ENCODE assay signal across 9 cellular contexts in the genomic region with DNA sequence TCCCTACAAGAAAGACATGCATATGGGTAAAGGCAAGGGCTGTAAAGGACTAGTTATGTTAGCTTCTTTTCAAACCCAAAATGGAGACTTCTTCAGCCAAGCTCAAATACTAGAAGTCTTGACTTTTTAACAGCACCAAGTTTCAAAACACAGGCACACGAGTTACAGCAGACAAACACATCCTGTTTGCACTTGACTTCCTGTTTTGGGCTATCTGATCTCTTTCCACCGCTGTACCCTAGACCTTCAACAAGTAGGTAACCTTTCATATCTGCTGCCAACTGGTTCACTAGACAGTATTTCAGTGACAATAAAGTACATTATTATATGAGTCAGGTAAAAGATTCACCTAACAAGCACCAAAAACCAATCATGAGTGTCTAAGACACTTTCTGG. TPM values are rescaled to one million over a fixed set of nuclear protein-coding genes. Genes with fewer than 3 reads are reported as not detected.
DNase-seq lines count a peak whose midpoint lies in the region; ATAC-seq, FAIRE-seq and TF ChIP-seq lines count a peak whose summit lies in the region.
"Had no signal": no experiment of that assay in that cellular context is flagged by ENCODE, and none has a peak within 500 bp of the region (broad histone marks: within the 10 kb centered on the region; RNA-seq: fewer than 3 reads in every experiment).

No MANE protein-coding gene starts in this region.

- intact Hi-C loops in CD4-positive, alpha-beta T cell (cut with DNase I, micrococcal nuclease): loop anchor here (1.0 to 5.0 kb wide), 4 partner anchors 12 to 38 kb away; partner anchors contain the start of gene RFFL (in 1 of the 2)
- intact Hi-C loops in GM12878 (cut with micrococcal nuclease; ENCODE audit: unreplicated experiment): loop anchor here (1.0 kb wide), 2 partner anchors 12 to 38 kb away; partner anchors contain the start of gene RFFL

- peaks cover 73% of the 10 kb centered on the region for H3K4me1 Mint-ChIP-seq in CD4-positive, alpha-beta T cell (ENCODE audit: low read depth)

- in situ Hi-C loops in GM12878 (cut with MboI): no loop called here

- H3K79me2 ChIP-seq in GM12878 (ENCODE audit: control insufficient read depth, insufficient read depth, low read length): peaks cover 34% of the 10 kb centered on the region
- H3K79me2 ChIP-seq in SK-N-SH (ENCODE audit: insufficient read depth): peaks cover 19% of the 10 kb centered on the region; the same call in 1 of the 2 replicates

- RAD21 ChIA-PET in GM12878 (lab: Charles Lee; ENCODE audit: unreplicated experiment): interaction anchor here (0.6 to 6.9 kb wide), 10 partner anchors 9 to 68 kb away, joined by 3 to 73 read pairs (median 3); partner anchors contain the start of gene RFFL

- H3K4me3 ChIP-seq in LNCaP clone FGC (ENCODE audit: low read depth, low read length) (peak overlapping the region; percentile 5; the same call in 1 of the 2 replicates), GM12878 (peak overlapping the region; percentile 40), SK-N-SH (ENCODE audit: low read depth in 2 of 2, low read length in 1 of 2) (no peak overlapping the region)

- H2AFZ ChIP-seq in GM12878 (ENCODE audit: control insufficient read depth, low read depth, low read length) (peak overlapping the region; percentile 59), SK-N-SH (ENCODE audit: low read depth) (no peak overlapping the region)

- FAIRE-seq in GM12878 (lab: Jason Lieb, UNC) (peak; percentile 52), urothelium cell line (lab: Jason Lieb, UNC) (no peak)

- no peaks in the 10 kb centered on the region for H3K27me3 ChIP-seq in CD4-positive, alpha-beta T cell (ENCODE audit: control insufficient read depth, insufficient read depth, low read length)
- H3K27me3 ChIP-seq in GM12878 (replicated peaks in 1 of 2; ENCODE audit: control insufficient read depth in 2 of 2, insufficient read depth in 2 of 2, low read length in 1 of 2) (no peaks in the 10 kb centered on the region), SK-N-SH (ENCODE audit: insufficient read depth) (no peaks in the 10 kb centered on the region)

- no peaks in the 10 kb centered on the region for H3K9me3 ChIP-seq in CD4-positive, alpha-beta T cell (ENCODE audit: control insufficient read depth, low read length)
- no peaks in the 10 kb centered on the region for H3K9me3 ChIP-seq in GM12878 (replicated peaks; ENCODE audit: control insufficient read depth, insufficient read depth, low read length)
- H3K9me3 ChIP-seq in SK-N-SH: no peaks in the 10 kb centered on the region

- H4K20me1 ChIP-seq in GM12878 (ENCODE audit: control insufficient read depth, insufficient read depth): no peaks in the 10 kb centered on the region
- H4K20me1 ChIP-seq in SK-N-SH (ENCODE audit: insufficient read depth): 0 out of 2 replicates have a peak, but pooled peaks cover 6% of the 10 kb centered on the region

- H3K27ac Mint-ChIP-seq in CD4-positive, alpha-beta T cell: peak overlapping the region; percentile 92

- SMC1A ChIA-PET in GM12878 (lab: Charles Lee; ENCODE audit: uncharacterized antibody, unreplicated experiment): interaction anchor here (0.7 to 12.0 kb wide), 9 partner anchors 8 to 39 kb away, joined by 3 to 221 read pairs (median 3); partner anchors contain the start of gene RFFL

- H3F3A ChIP-seq in SK-N-SH (replicated peaks; ENCODE audit: insufficient read depth): peaks cover 20% of the 10 kb centered on the region

- no peak for TF ChIP-seq POLR2A in GM12878 (IDR thresholded peaks at IDR 0.05; ENCODE audit: low read depth, low read length)

- H3K4me1 ChIP-seq in GM12878 (ENCODE audit: control insufficient read depth, insufficient read depth, low read length): peaks cover 28% of the 10 kb centered on the region
- H3K4me1 ChIP-seq in SK-N-SH (ENCODE audit: control insufficient read depth in 1 of 2, insufficient read depth in 2 of 2, low read depth in 1 of 2, low read length in 1 of 2): peaks cover 3 to 13% of the 10 kb centered on the region in 2 experiments; a peak in 2 of 4 replicates

- H3K4me2 ChIP-seq in GM12878 (ENCODE audit: control insufficient read depth, insufficient read depth): peak overlapping the region; percentile 89
- no peak overlapping the region for H3K4me2 ChIP-seq in SK-N-SH

- peaks cover 16% of the 10 kb centered on the region for H3K36me3 Mint-ChIP-seq in CD4-positive, alpha-beta T cell (ENCODE audit: low read depth)

- POLR2A ChIA-PET in CD4-positive, alpha-beta T cell (lab: Charles Lee): interaction anchor here (0.6 to 7.5 kb wide), 20 partner anchors 8 to 713 kb away, joined by 3 to 77 read pairs (median 4); partner anchors contain the start of genes CCT6B, LIG3, PEX12 and RFFL
- POLR2A ChIA-PET in GM12878 (lab: Charles Lee): interaction anchor here (0.7 to 2.2 kb wide), 7 partner anchors 9 to 70 kb away, joined by 3 to 9 read pairs (median 5); partner anchors contain the start of gene RFFL
- POLR2A ChIA-PET in SK-N-SH (lab: Yijun Ruan, JAX): no interaction called here

- H3K9ac ChIP-seq in GM12878 (ENCODE audit: control insufficient read depth, insufficient read depth, low read length) (peak overlapping the region; percentile 63), SK-N-SH (no peak overlapping the region)

- no peak for TF ChIP-seq RAD21 in GM12878 (IDR thresholded peaks at IDR 0.05; ENCODE audit: insufficient read depth, low read depth, low read length)
- TF ChIP-seq RAD21 in SK-N-SH (IDR thresholded peaks at IDR 0.05; ENCODE audit: low read length): no peak

- TF ChIP-seq CTCF in CD4-positive, alpha-beta T cell (IDR thresholded peaks at IDR 0.05): no peak
- no peak for TF ChIP-seq CTCF in LNCaP clone FGC (IDR thresholded peaks at IDR 0.05; ENCODE audit: control insufficient read depth, extremely low read depth, insufficient read depth)
- TF ChIP-seq CTCF in GM12878 (IDR thresholded peaks at IDR 0.05 in 2 of 3, conservative IDR thresholded peaks at IDR 0.05 in 1 of 3; ENCODE audit: control insufficient read depth in 2 of 3, extremely low read depth in 1 of 3, insufficient read depth in 1 of 3, low read depth in 3 of 3, low read length in 3 of 3): no peak
- TF ChIP-seq CTCF in SK-N-SH (IDR thresholded peaks at IDR 0.05): no peak

- H3K4me3 Mint-ChIP-seq in CD4-positive, alpha-beta T cell: peak overlapping the region; percentile 69

- TF ChIP-seq EP300 in GM12878 (IDR thresholded peaks at IDR 0.05; ENCODE audit: borderline replicate concordance in 1 of 2, control insufficient read depth in 1 of 2, low read depth in 2 of 2, low read length in 2 of 2) (peak in 1 of 2 experiments; percentile 23; a peak in 1 of 4 replicates), SK-N-SH (IDR thresholded peaks at IDR 0.05; ENCODE audit: borderline replicate concordance in 1 of 2, low read depth in 1 of 2, low read length in 1 of 2) (no peak)

- no peaks in the 10 kb centered on the region for H3K9me2 ChIP-seq in SK-N-SH

- peak overlapping the region; percentile 85 for H3K27ac ChIP-seq in CD4-positive, alpha-beta T cell (ENCODE audit: low read depth, low read length)
- H3K27ac ChIP-seq in GM12878 (ENCODE audit: control insufficient read depth, insufficient read depth) (peak overlapping the region; percentile 93), SK-N-SH (ENCODE audit: low read depth in 2 of 2, low read length in 1 of 2) (peak overlapping the region in 1 of 2 experiments; percentile 28; a peak in 1 of 4 replicates)

- peaks cover 0 to 1% of the 10 kb centered on the region in 2 experiments; a peak in 1 of 4 replicates for H3K36me3 ChIP-seq in GM12878 (ENCODE audit: control insufficient read depth in 2 of 2, insufficient read depth in 2 of 2, low read length in 1 of 2)
- H3K36me3 ChIP-seq in SK-N-SH (replicated peaks in 1 of 2; ENCODE audit: control insufficient read depth in 1 of 2, insufficient read depth in 2 of 2, low read length in 1 of 2): no peaks in the 10 kb centered on the region

- CTCF ChIA-PET in CD4-positive, alpha-beta T cell (lab: Charles Lee): interaction anchor here (1.6 to 2.9 kb wide), 3 partner anchors 12 to 38 kb away, joined by 3 to 11 read pairs (median 9); partner anchors contain the start of gene RFFL
- CTCF ChIA-PET in GM12878 (lab: Yijun Ruan, JAX) (interaction anchor here (0.7 to 3.1 kb wide), 3 partner anchors 13 to 53 kb away, joined by 4 to 23 read pairs (median 5); partner anchors contain the start of gene RFFL), SK-N-SH (lab: Yijun Ruan, JAX) (interaction anchor here (0.6 kb wide), 1 partner anchor 444 kb away, joined by 3 read pairs; no protein-coding TSS in a partner anchor)

- peak in 6 of 10 experiments; percentile 11 to 59 (median 34) for DNase-seq in CD4-positive, alpha-beta T cell
- DNase-seq in LNCaP clone FGC (ENCODE audit: low read depth) (no peak), GM12878 (ENCODE audit: low read depth, low spot score) (no peak), mucosa of gallbladder (ENCODE audit: low spot score) (peak; percentile 23), NCI-H1048 (lab: John Stamatoyannopoulos, UW) (no peak), urothelium cell line (ENCODE audit: low spot score) (no peak), SK-N-SH (no peak)

- peak; percentile 83 for ATAC-seq in CD4-positive, alpha-beta T cell (ENCODE audit: poor library complexity)
- ATAC-seq in GM19395 (IDR thresholded peaks at IDR 0.05; ENCODE audit: unreplicated experiment): peak; percentile 62
- ATAC-seq in GM12878: peak; percentile 72
- ATAC-seq: HCT116 had no signal

- H3K9me3 Mint-ChIP-seq in CD4-positive, alpha-beta T cell: no peaks in the 10 kb centered on the region

- WGBS in GM12878 (ENCODE audit: insufficient coverage, insufficient replicate concordance, low lambda C conversion rate, missing lambda C conversion rate): 0% methylated on average over 2 of the region's 2 CpGs
- WGBS in SK-N-SH (ENCODE audit: low lambda C conversion rate): 55% methylated on average over 2 of the region's 2 CpGs

- TSS peak; percentile 38 for BruUV-seq in GM12878 (replicated peaks; lab: Mats Ljungman, UMichigan)

- no peaks in the 10 kb centered on the region for H3K27me3 Mint-ChIP-seq in CD4-positive, alpha-beta T cell

RNA-seq across cellular contexts. Expression of gene RFFL, which starts 12.3 kb away (rescaled TPM):
- 10 to 100 TPM; 57.8 to 66.1 TPM for total RNA-seq in CD4-positive, alpha-beta T cell
- total RNA-seq in GM12878 (2013; cell fraction: nucleolus; rRNA removed): 56.2 and 57.8 TPM in 2 replicates
- total RNA-seq in GM12878 (2014; rRNA removed): 28.6 and 31.4 TPM in 2 replicates
- 25.4 and 26.1 TPM in 2 replicates for total RNA-seq in GM12878 (2014; rRNA removed; fragmentation: Illumina TruSeq; extraction: Trizol)
- 37.4 and 38.3 TPM in 2 replicates for total RNA-seq in GM12878 (2021)
- 10.9 TPM for polyA plus RNA-seq in GM12878 (2011; ENCODE audit: low read depth)
- 51.1 and 56.1 TPM in 2 replicates for polyA plus RNA-seq in GM12878 (2011; rRNA removed)
- polyA plus RNA-seq in GM12878 (2011; cell fraction: cytosol; rRNA removed): 50.7 and 60.3 TPM in 2 replicates
- polyA plus RNA-seq in GM12878 (2011; cell fraction: nucleus; rRNA removed): 27.8 and 28.7 TPM in 2 replicates
- polyA plus RNA-seq in GM12878 (2012): 18.2 and 21.3 TPM in 2 replicates
- polyA plus RNA-seq in GM12878 (2014; fragmentation: Illumina TruSeq; extraction: Trizol): 25.3 and 27.0 TPM in 2 replicates
- polyA plus RNA-seq in GM12878 (2014; fragmentation: Nextera tagmentation; extraction: Ambion mirVana): 1 to 10 TPM; 4.7 to 6.7 TPM
- 24.5 and 26.4 TPM in 2 replicates for polyA plus RNA-seq in GM12878 (2014; rRNA removed)
- polyA plus RNA-seq in GM12878 (2016; fragmentation: Nextera tagmentation; extraction: Ambion mirVana): 10 to 100 TPM; 26.7 to 31.0 TPM
- polyA minus RNA-seq in GM12878 (2011; rRNA and poly(A)+ RNA removed): 133 and 190 TPM in 2 replicates
- 39.5 and 49.2 TPM in 2 replicates for polyA minus RNA-seq in GM12878 (2011; cell fraction: cytosol; rRNA and poly(A)+ RNA removed)
- 14.4 and 21.6 TPM in 2 replicates for polyA minus RNA-seq in GM12878 (2011; cell fraction: nucleus; rRNA and poly(A)+ RNA removed)
- 45.4 TPM for total RNA-seq in mucosa of gallbladder
- 10.1 and 12.7 TPM in 2 replicates for polyA plus RNA-seq in SK-N-SH (2012; rRNA removed)
- 9.4 and 13.4 TPM in 2 replicates for polyA plus RNA-seq in SK-N-SH (2012; cell fraction: cytosol; rRNA removed)
- polyA plus RNA-seq in SK-N-SH (2012; cell fraction: nucleus; rRNA removed): 11.3 and 13.1 TPM in 2 replicates

Comparison
In these comparisons a context has a peak if more than half of its experiments do, and no peak if none do; other contexts are left out.
1. DNase-seq: peak in CD4-positive, alpha-beta T cell (6 of 10) and mucosa of gallbladder (single experiment); none in LNCaP clone FGC (single experiment), GM12878 (single experiment), NCI-H1048 (single experiment), urothelium cell line (single experiment) and SK-N-SH (single experiment).
2. H3K4me3 ChIP-seq: peak in LNCaP clone FGC (single experiment) and GM12878 (single experiment); none in SK-N-SH (0 of 2).
3. Peak in every context shown above with its lines, with median percentiles within 50 percentile points of each other: ATAC-seq.